ENCODE assay signal across 25 cellular contexts in the genomic region with DNA sequence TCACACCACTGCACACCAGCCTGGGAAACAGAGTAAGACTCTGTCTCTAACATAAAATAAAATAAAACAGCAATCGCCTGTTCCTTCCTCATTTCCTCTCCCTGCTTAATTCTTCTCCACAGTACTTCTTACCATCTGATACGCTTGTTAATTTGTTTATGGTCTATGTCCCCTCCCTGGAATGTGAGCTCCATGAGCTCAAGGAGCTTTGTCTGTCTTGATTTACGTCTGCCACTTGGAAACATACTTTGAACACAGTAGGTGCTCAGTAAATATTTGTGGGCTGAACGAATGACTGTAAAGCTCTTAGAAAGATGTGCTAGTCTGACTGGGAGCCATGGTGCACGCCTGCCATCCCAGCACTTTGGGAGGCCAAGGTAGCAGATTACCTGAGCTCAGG. TPM values are rescaled to one million over a fixed set of nuclear protein-coding genes. Genes with fewer than 3 reads are reported as not detected.
DNase-seq lines count a peak whose midpoint lies in the region; ATAC-seq, FAIRE-seq and TF ChIP-seq lines count a peak whose summit lies in the region.
"Had no signal": no experiment of that assay in that cellular context is flagged by ENCODE, and none has a peak within 500 bp of the region (broad histone marks: within the 10 kb centered on the region; RNA-seq: fewer than 3 reads in every experiment).

No MANE protein-coding gene starts in this region.

- peak; percentile 20 for DNase-seq in natural killer cell treated with Interleukin-12 subunit alpha and Interleukin-12 subunit beta and Interleukin-15 and Interleukin-18, amount 100 ng/mL, for 72 hours (ENCODE audit: low spot score)
- DNase-seq in natural killer cell: no peak
- DNase-seq in K562 (ENCODE audit: extremely low read depth in 1 of 4, low spot score in 3 of 4): no peak
- no peak for DNase-seq in activated CD8-positive, alpha-beta T cell treated with anti-CD3 and anti-CD28 coated beads, Interleukin-2, amount 10 ng/mL, durations not matched to agents 7 days and 5 days
- DNase-seq in medulla oblongata (ENCODE audit: extremely low spot score): no peak
- DNase-seq: 8988T; ACHN; BE2C; C1 segment of cervical spinal cord; CD4-positive, CD25-positive, alpha-beta regulatory T cell; CD8-positive, alpha-beta memory T cell; COR-L47; DMS 273 treated with DMSO at 0.1 percent for 48 hours; DMS53; H9; IMR-90; KG1 had no signal

- no peaks in the 10 kb centered on the region for H3K9me3 Mint-ChIP-seq in natural killer cell treated with Interleukin-12 subunit alpha and Interleukin-12 subunit beta and Interleukin-15 and Interleukin-18, amount 100 ng/mL, for 72 hours
- H3K9me3 Mint-ChIP-seq in natural killer cell: no peaks in the 10 kb centered on the region
- no peaks in the 10 kb centered on the region for H3K9me3 Mint-ChIP-seq in activated CD8-positive, alpha-beta T cell treated with anti-CD3 and anti-CD28 coated beads, Interleukin-2, amount 10 ng/mL, durations not matched to agents 7 days and 5 days (ENCODE audit: insufficient read depth)
- H3K9me3 Mint-ChIP-seq: CD4-positive, CD25-positive, alpha-beta regulatory T cell; CD8-positive, alpha-beta memory T cell; GM23338; H9 had no signal

- H3K9me1 ChIP-seq in K562 (ENCODE audit: control insufficient read depth, insufficient read depth, low read length): no peaks in the 10 kb centered on the region

- intact Hi-C loops in natural killer cell (cut with micrococcal nuclease): loop anchor here (5.0 kb wide), 1 partner anchor 206 kb away; a partner anchor contains a TSS
- intact Hi-C loops in K562 (cut with micrococcal nuclease): no loop called here

- no peak overlapping the region for H3K4me3 ChIP-seq in K562
- H3K4me3 ChIP-seq: GM23338 had no signal

- H3K27me3 ChIP-seq in K562 (ENCODE audit: control insufficient read depth in 2 of 2, insufficient read depth in 2 of 2, low read length in 2 of 2): no peaks in the 10 kb centered on the region; a peak in 1 of 5 replicates
- H3K27me3 ChIP-seq: BE2C had no signal

- H3K79me2 ChIP-seq in K562 (ENCODE audit: control insufficient read depth, insufficient read depth, low read length): no peaks in the 10 kb centered on the region

- H3K4me3 Mint-ChIP-seq in natural killer cell treated with Interleukin-12 subunit alpha and Interleukin-12 subunit beta and Interleukin-15 and Interleukin-18, amount 100 ng/mL, for 72 hours: no peak overlapping the region
- H3K4me3 Mint-ChIP-seq in natural killer cell: no peak overlapping the region
- H3K4me3 Mint-ChIP-seq in activated CD8-positive, alpha-beta T cell treated with anti-CD3 and anti-CD28 coated beads, Interleukin-2, amount 10 ng/mL, durations not matched to agents 7 days and 5 days: no peak overlapping the region
- H3K4me3 Mint-ChIP-seq: CD4-positive, CD25-positive, alpha-beta regulatory T cell; GM23338; H9 had no signal

- H3K4me2 ChIP-seq in K562 (ENCODE audit: insufficient read depth, low read length): no peak overlapping the region
- H3K4me2 ChIP-seq: GM23338 had no signal

- no peak for TF ChIP-seq RAD21 in Ishikawa (IDR thresholded peaks at IDR 0.05; ENCODE audit: low read depth)
- TF ChIP-seq RAD21 in K562 (CRISPR knock-in tag; conservative IDR thresholded peaks at IDR 0.05 in 1 of 2, IDR thresholded peaks at IDR 0.05 in 1 of 2): no peak

- H3K4me1 Mint-ChIP-seq in natural killer cell treated with Interleukin-12 subunit alpha and Interleukin-12 subunit beta and Interleukin-15 and Interleukin-18, amount 100 ng/mL, for 72 hours (ENCODE audit: low read depth in 2 of 2): no peaks in the 10 kb centered on the region
- no peaks in the 10 kb centered on the region for H3K4me1 Mint-ChIP-seq in natural killer cell
- H3K4me1 Mint-ChIP-seq in activated CD8-positive, alpha-beta T cell treated with anti-CD3 and anti-CD28 coated beads, Interleukin-2, amount 10 ng/mL, durations not matched to agents 7 days and 5 days (ENCODE audit: low read depth): no peaks in the 10 kb centered on the region
- H3K4me1 Mint-ChIP-seq: CD8-positive, alpha-beta memory T cell had no signal

- TF ChIP-seq CTCF in natural killer cell (IDR thresholded peaks at IDR 0.05) (no peak), K562 (IDR thresholded peaks at IDR 0.05 in 2 of 3, conservative IDR thresholded peaks at IDR 0.05 in 1 of 3; ENCODE audit: insufficient read depth in 2 of 3, low read depth in 1 of 3, low read length in 3 of 3) (no peak)

- 30% methylated on average over 5 of the region's 5 CpGs for WGBS in K562 (ENCODE audit: insufficient coverage, low coverage, missing lambda C conversion rate)

- H3K36me3 ChIP-seq in K562 (ENCODE audit: control insufficient read depth, insufficient read depth, low read length): no peaks in the 10 kb centered on the region
- H3K36me3 ChIP-seq: BE2C had no signal

- H3K4me1 ChIP-seq in K562 (replicated peaks in 1 of 2; ENCODE audit: control insufficient read depth in 2 of 2, insufficient read depth in 2 of 2, low read length in 2 of 2): peaks cover 10 to 13% of the 10 kb centered on the region in 2 experiments; a peak in 4 of 5 replicates
- H3K4me1 ChIP-seq: BE2C had no signal

- peaks cover 7 to 18% of the 10 kb centered on the region in 2 donors for H3K27me3 Mint-ChIP-seq in natural killer cell treated with Interleukin-12 subunit alpha and Interleukin-12 subunit beta and Interleukin-15 and Interleukin-18, amount 100 ng/mL, for 72 hours
- H3K27me3 Mint-ChIP-seq in natural killer cell (ENCODE audit: low read depth in 2 of 2): peaks cover 11 to 12% of the 10 kb centered on the region in 2 donors
- peaks cover 12% of the 10 kb centered on the region for H3K27me3 Mint-ChIP-seq in activated CD8-positive, alpha-beta T cell treated with anti-CD3 and anti-CD28 coated beads, Interleukin-2, amount 10 ng/mL, durations not matched to agents 7 days and 5 days (ENCODE audit: low read depth)

- CTCF ChIA-PET in K562 (lab: Yijun Ruan, JAX; ENCODE audit: low intra/inter-chr PET ratio): no interaction called here
- CTCF ChIA-PET in activated CD8-positive, alpha-beta T cell treated with anti-CD3 and anti-CD28 coated beads, Interleukin-2, amount 10 ng/mL, durations not matched to agents 7 days and 5 days (lab: Charles Lee): interaction anchor here (1.0 to 2.8 kb wide), 5 partner anchors 9 to 124 kb away, joined by 3 to 17 read pairs (median 3); a partner anchor contains a TSS

- ATAC-seq in natural killer cell treated with Interleukin-12 subunit alpha and Interleukin-12 subunit beta and Interleukin-15 and Interleukin-18, amount 100 ng/mL, for 72 hours: no peak
- ATAC-seq in natural killer cell (no peak), K562 (no peak), GM21737 (IDR thresholded peaks at IDR 0.05; ENCODE audit: unreplicated experiment) (no peak)
- ATAC-seq in activated CD8-positive, alpha-beta T cell treated with anti-CD3 and anti-CD28 coated beads, Interleukin-2, amount 10 ng/mL, durations not matched to agents 7 days and 5 days: no peak
- ATAC-seq: GM23338 had no signal

- H2AFZ ChIP-seq in K562 (ENCODE audit: low read depth, low read length): 0 out of 2 replicates have a peak overlapping the region, but pooled peaks have one; percentile 34
- H2AFZ ChIP-seq: GM23338 had no signal

- no peak overlapping the region for H3K27ac Mint-ChIP-seq in natural killer cell treated with Interleukin-12 subunit alpha and Interleukin-12 subunit beta and Interleukin-15 and Interleukin-18, amount 100 ng/mL, for 72 hours
- H3K27ac Mint-ChIP-seq in natural killer cell: no peak overlapping the region
- no peak overlapping the region for H3K27ac Mint-ChIP-seq in activated CD8-positive, alpha-beta T cell treated with anti-CD3 and anti-CD28 coated beads, Interleukin-2, amount 10 ng/mL, durations not matched to agents 7 days and 5 days
- H3K27ac Mint-ChIP-seq: CD4-positive, CD25-positive, alpha-beta regulatory T cell; GM23338; H9 had no signal

- no peak for TF ChIP-seq POLR2A in K562 (conservative IDR thresholded peaks at IDR 0.05)

- H4K20me1 ChIP-seq in K562 (replicated peaks; ENCODE audit: control insufficient read depth, insufficient read depth, low read length): peaks cover 3% of the 10 kb centered on the region; the same call in 1 of the 2 replicates

- TF ChIP-seq EP300 in Ishikawa (IDR thresholded peaks at IDR 0.05; ENCODE audit: borderline replicate concordance) (no peak), K562 (IDR thresholded peaks at IDR 0.05; ENCODE audit: low read length) (no peak)

- peak overlapping the region in 1 of 2 experiments; percentile 41; a peak in 1 of 4 replicates for H3K9ac ChIP-seq in K562 (ENCODE audit: insufficient read depth in 1 of 2, low read depth in 2 of 2, low read length in 2 of 2)

- FAIRE-seq in K562 (lab: Jason Lieb, UNC): no peak
- FAIRE-seq: G401.6, GM12891, GM18507, HTR-8/SVneo had no signal

- no TSS peak for BruUV-seq in K562 (replicated peaks; lab: Mats Ljungman, UMichigan)

- H3K27ac ChIP-seq in K562 (ENCODE audit: extremely low read depth, low read depth, low read length): no peak overlapping the region
- H3K27ac ChIP-seq: HL-60 had no signal

- no peaks in the 10 kb centered on the region for H3K36me3 Mint-ChIP-seq in natural killer cell treated with Interleukin-12 subunit alpha and Interleukin-12 subunit beta and Interleukin-15 and Interleukin-18, amount 100 ng/mL, for 72 hours
- H3K36me3 Mint-ChIP-seq in natural killer cell: no peaks in the 10 kb centered on the region
- H3K36me3 Mint-ChIP-seq in activated CD8-positive, alpha-beta T cell treated with anti-CD3 and anti-CD28 coated beads, Interleukin-2, amount 10 ng/mL, durations not matched to agents 7 days and 5 days (ENCODE audit: low read depth): no peaks in the 10 kb centered on the region
- H3K36me3 Mint-ChIP-seq: CD4-positive, CD25-positive, alpha-beta regulatory T cell; CD8-positive, alpha-beta memory T cell had no signal

- POLR2A ChIA-PET in K562 (lab: Yijun Ruan, JAX): interaction anchor here (0.6 to 1.6 kb wide), 4 partner anchors 10 to 236 kb away, joined by 3 to 6 read pairs (median 5); a partner anchor contains a TSS
- POLR2A ChIA-PET in activated CD8-positive, alpha-beta T cell treated with anti-CD3 and anti-CD28 coated beads, Interleukin-2, amount 10 ng/mL, durations not matched to agents 7 days and 5 days (lab: Charles Lee): no interaction called here

- in situ Hi-C loops in K562 (cut with MboI): no loop called here

- H3K9me3 ChIP-seq in K562 (replicated peaks; ENCODE audit: control insufficient read depth, insufficient read depth, low read depth, low read length): no peaks in the 10 kb centered on the region
- H3K9me3 ChIP-seq: BE2C had no signal

RNA-seq across cellular contexts. Expression of a gene that starts 9.1 kb away (rescaled TPM):
- 10 to 100 TPM; 17.8 to 23.2 TPM for total RNA-seq in natural killer cell treated with Interleukin-12 subunit alpha and Interleukin-12 subunit beta and Interleukin-15 and Interleukin-18, amount 100 ng/mL, for 72 hours
- total RNA-seq in natural killer cell (10 to 100 TPM; 13.2 to 20.4 (median 14.7) TPM), K562 (2014; rRNA removed) (9.1 and 9.9 TPM in 2 replicates), K562 (2014; rRNA removed; fragmentation: Illumina TruSeq; extraction: Trizol) (2.3 and 3.9 TPM in 2 replicates), K562 (2015; rRNA removed; fragmentation: Illumina TruSeq; extraction: Trizol) (6.3 and 9.6 TPM in 2 replicates), K562 (2021) (8.0 and 8.9 TPM in 2 replicates)
- total RNA-seq in K562 (2011; cell fraction: chromatin; rRNA removed; ENCODE audit: low replicate concordance): 30.3 and 77.9 TPM in 2 replicates
- 38.9 and 39.9 TPM in 2 replicates for total RNA-seq in K562 (2011; cell fraction: nucleolus; rRNA removed)
- total RNA-seq in K562 (2011; cell fraction: nucleoplasm; rRNA removed): 23.4 and 25.5 TPM in 2 replicates
- polyA plus RNA-seq in K562 (2011; rRNA removed) (6.7 and 7.5 TPM in 2 replicates), K562 (2014; fragmentation: Illumina TruSeq; extraction: Trizol) (6.1 and 9.9 TPM in 2 replicates), K562 (2014; fragmentation: Nextera tagmentation; extraction: Ambion mirVana) (under 1 TPM; 0.04 to 0.15 TPM), K562 (2014; rRNA removed) (11.7 and 15.1 TPM in 2 replicates)
- polyA plus RNA-seq in K562 (2011; cell fraction: cytosol; rRNA removed): 5.7 and 9.2 TPM in 2 replicates
- 47.5 and 68.0 TPM in 2 replicates for polyA plus RNA-seq in K562 (2011; cell fraction: nucleus; rRNA removed)
- 7.2 and 8.0 TPM in 2 replicates for polyA plus RNA-seq in K562 (2012)
- polyA minus RNA-seq in K562 (2011; rRNA and poly(A)+ RNA removed): 14.4 and 26.2 TPM in 2 replicates
- polyA minus RNA-seq in K562 (2011; cell fraction: cytosol; rRNA and poly(A)+ RNA removed): 6.7 and 8.3 TPM in 2 replicates
- 9.0 and 13.7 TPM in 2 replicates for polyA minus RNA-seq in K562 (2011; cell fraction: nucleus; rRNA and poly(A)+ RNA removed)
- 10 to 100 TPM; 10.6 to 12.3 TPM for total RNA-seq in activated CD8-positive, alpha-beta T cell treated with anti-CD3 and anti-CD28 coated beads, Interleukin-2, amount 10 ng/mL, durations not matched to agents 7 days and 5 days

RNA-seq across cellular contexts. Expression of a gene that starts 10.1 kb away (rescaled TPM):
- 10 to 100 TPM; 16.9 to 24.2 TPM for total RNA-seq in natural killer cell treated with Interleukin-12 subunit alpha and Interleukin-12 subunit beta and Interleukin-15 and Interleukin-18, amount 100 ng/mL, for 72 hours
- total RNA-seq in natural killer cell (10 to 100 TPM; 14.7 to 23.7 (median 20.0) TPM), K562 (2014; rRNA removed) (44.2 and 52.6 TPM in 2 replicates), K562 (2014; rRNA removed; fragmentation: Illumina TruSeq; extraction: Trizol) (11.7 and 13.2 TPM in 2 replicates), K562 (2015; rRNA removed; fragmentation: Illumina TruSeq; extraction: Trizol) (17.5 and 17.9 TPM in 2 replicates), K562 (2021) (32.6 and 37.3 TPM in 2 replicates)
- 36.5 and 95.8 TPM in 2 replicates for total RNA-seq in K562 (2011; cell fraction: chromatin; rRNA removed; ENCODE audit: low replicate concordance)
- 87.9 and 90.7 TPM in 2 replicates for total RNA-seq in K562 (2011; cell fraction: nucleolus; rRNA removed)
- 50.6 and 64.7 TPM in 2 replicates for total RNA-seq in K562 (2011; cell fraction: nucleoplasm; rRNA removed)
- polyA plus RNA-seq in K562 (2011; rRNA removed) (18.4 and 18.9 TPM in 2 replicates), K562 (2014; fragmentation: Illumina TruSeq; extraction: Trizol) (25.5 and 26.3 TPM in 2 replicates), K562 (2014; fragmentation: Nextera tagmentation; extraction: Ambion mirVana) (1 to 10 TPM; 7.7 to 8.6 TPM), K562 (2014; rRNA removed) (40.7 and 41.7 TPM in 2 replicates)
- 22.5 and 50.4 TPM in 2 replicates for polyA plus RNA-seq in K562 (2011; cell fraction: cytosol; rRNA removed)
- polyA plus RNA-seq in K562 (2011; cell fraction: nucleus; rRNA removed): 22.8 and 51.7 TPM in 2 replicates
- 24.2 and 35.9 TPM in 2 replicates for polyA plus RNA-seq in K562 (2012)
- polyA minus RNA-seq in K562 (2011; rRNA and poly(A)+ RNA removed): 5.8 and 10.2 TPM in 2 replicates
- polyA minus RNA-seq in K562 (2011; cell fraction: cytosol; rRNA and poly(A)+ RNA removed): 7.9 and 9.4 TPM in 2 replicates
- polyA minus RNA-seq in K562 (2011; cell fraction: nucleus; rRNA and poly(A)+ RNA removed): 33.2 and 40.7 TPM in 2 replicates
- total RNA-seq in activated CD8-positive, alpha-beta T cell treated with anti-CD3 and anti-CD28 coated beads, Interleukin-2, amount 10 ng/mL, durations not matched to agents 7 days and 5 days: 10 to 100 TPM; 20.7 to 20.9 TPM

RNA-seq across cellular contexts. Expression of a gene that starts 41.5 kb away (rescaled TPM):
- total RNA-seq in natural killer cell treated with Interleukin-12 subunit alpha and Interleukin-12 subunit beta and Interleukin-15 and Interleukin-18, amount 100 ng/mL, for 72 hours: not detected
- total RNA-seq in natural killer cell (not detected), K562 (2014; rRNA removed) (not detected in 2 replicates), K562 (2014; rRNA removed; fragmentation: Illumina TruSeq; extraction: Trizol) (not detected in 2 replicates), K562 (2015; rRNA removed; fragmentation: Illumina TruSeq; extraction: Trizol) (not detected in 2 replicates), K562 (2021) (0.29 TPM in 1 of 2 replicates, not detected in the other)
- total RNA-seq in K562 (2011; cell fraction: chromatin; rRNA removed; ENCODE audit: low replicate concordance): not detected in 2 replicates
- total RNA-seq in K562 (2011; cell fraction: nucleolus; rRNA removed): not detected in 2 replicates
- not detected in 2 replicates for total RNA-seq in K562 (2011; cell fraction: nucleoplasm; rRNA removed)
- polyA plus RNA-seq in K562 (2011; rRNA removed) (not detected in 2 replicates), K562 (2014; fragmentation: Illumina TruSeq; extraction: Trizol) (not detected in 2 replicates), K562 (2014; fragmentation: Nextera tagmentation; extraction: Ambion mirVana) (not detected), K562 (2014; rRNA removed) (not detected in 2 replicates)
- polyA plus RNA-seq in K562 (2011; cell fraction: cytosol; rRNA removed): not detected in 2 replicates
- not detected in 2 replicates for polyA plus RNA-seq in K562 (2011; cell fraction: nucleus; rRNA removed)
- 0.05 TPM in 1 of 2 replicates, not detected in the other for polyA plus RNA-seq in K562 (2012)
- not detected in 2 replicates for polyA minus RNA-seq in K562 (2011; rRNA and poly(A)+ RNA removed)
- polyA minus RNA-seq in K562 (2011; cell fraction: cytosol; rRNA and poly(A)+ RNA removed): not detected in 2 replicates
- not detected in 2 replicates for polyA minus RNA-seq in K562 (2011; cell fraction: nucleus; rRNA and poly(A)+ RNA removed)
- total RNA-seq in activated CD8-positive, alpha-beta T cell treated with anti-CD3 and anti-CD28 coated beads, Interleukin-2, amount 10 ng/mL, durations not matched to agents 7 days and 5 days: not detected
- total RNA-seq: CD4-positive, CD25-positive, alpha-beta regulatory T cell; CD8-positive, alpha-beta memory T cell had no signal
- polyA plus RNA-seq: CD4-positive, CD25-positive, alpha-beta regulatory T cell; CD8-positive, alpha-beta memory T cell had no signal

RNA-seq across cellular contexts. Expression of a gene that starts 45.2 kb away (rescaled TPM):
- total RNA-seq in natural killer cell treated with Interleukin-12 subunit alpha and Interleukin-12 subunit beta and Interleukin-15 and Interleukin-18, amount 100 ng/mL, for 72 hours: 10 to 100 TPM; 76.4 to 99.9 TPM
- total RNA-seq in natural killer cell (100 to 1,000 TPM in 1 of 3 donors, 10 to 100 TPM in 2; 93.1 to 101 (median 94.2) TPM), K562 (2014; rRNA removed) (170 and 183 TPM in 2 replicates), K562 (2014; rRNA removed; fragmentation: Illumina TruSeq; extraction: Trizol) (117 and 124 TPM in 2 replicates), K562 (2015; rRNA removed; fragmentation: Illumina TruSeq; extraction: Trizol) (123 and 128 TPM in 2 replicates), K562 (2021) (135 and 144 TPM in 2 replicates)
- total RNA-seq in K562 (2011; cell fraction: chromatin; rRNA removed; ENCODE audit: low replicate concordance): 117 and 181 TPM in 2 replicates
- total RNA-seq in K562 (2011; cell fraction: nucleolus; rRNA removed): 113 TPM in 2 replicates
- total RNA-seq in K562 (2011; cell fraction: nucleoplasm; rRNA removed): 140 and 171 TPM in 2 replicates
- polyA plus RNA-seq in K562 (2011; rRNA removed) (115 and 168 TPM in 2 replicates), K562 (2014; fragmentation: Illumina TruSeq; extraction: Trizol) (206 and 216 TPM in 2 replicates), K562 (2014; fragmentation: Nextera tagmentation; extraction: Ambion mirVana) (100 to 1,000 TPM in 1 of 2 experiments, 10 to 100 TPM in 1; 79.5 to 150 TPM), K562 (2014; rRNA removed) (270 and 301 TPM in 2 replicates)
- polyA plus RNA-seq in K562 (2011; cell fraction: cytosol; rRNA removed): 171 and 217 TPM in 2 replicates
- 88.8 and 118 TPM in 2 replicates for polyA plus RNA-seq in K562 (2011; cell fraction: nucleus; rRNA removed)
- 99.9 and 166 TPM in 2 replicates for polyA plus RNA-seq in K562 (2012)
- polyA minus RNA-seq in K562 (2011; rRNA and poly(A)+ RNA removed): 64.3 and 80.9 TPM in 2 replicates
- 39.0 and 45.1 TPM in 2 replicates for polyA minus RNA-seq in K562 (2011; cell fraction: cytosol; rRNA and poly(A)+ RNA removed)
- polyA minus RNA-seq in K562 (2011; cell fraction: nucleus; rRNA and poly(A)+ RNA removed): 19.1 and 20.2 TPM in 2 replicates
- total RNA-seq in activated CD8-positive, alpha-beta T cell treated with anti-CD3 and anti-CD28 coated beads, Interleukin-2, amount 10 ng/mL, durations not matched to agents 7 days and 5 days: 10 to 100 TPM; 57.3 to 60.9 TPM

RNA-seq across cellular contexts. Expression of a gene that starts 45.3 kb away (rescaled TPM):
- total RNA-seq in natural killer cell treated with Interleukin-12 subunit alpha and Interleukin-12 subunit beta and Interleukin-15 and Interleukin-18, amount 100 ng/mL, for 72 hours: 1 to 10 TPM; 8.0 to 9.2 TPM
- total RNA-seq in natural killer cell (1 to 10 TPM; 8.7 to 9.9 (median 9.3) TPM), K562 (2014; rRNA removed) (6.9 and 8.6 TPM in 2 replicates), K562 (2014; rRNA removed; fragmentation: Illumina TruSeq; extraction: Trizol) (3.8 and 4.2 TPM in 2 replicates), K562 (2015; rRNA removed; fragmentation: Illumina TruSeq; extraction: Trizol) (4.4 and 4.6 TPM in 2 replicates), K562 (2021) (10.1 and 11.3 TPM in 2 replicates)
- total RNA-seq in K562 (2011; cell fraction: chromatin; rRNA removed; ENCODE audit: low replicate concordance): 18.6 and 26.1 TPM in 2 replicates
- total RNA-seq in K562 (2011; cell fraction: nucleolus; rRNA removed): 21.3 and 26.5 TPM in 2 replicates
- 23.2 and 25.1 TPM in 2 replicates for total RNA-seq in K562 (2011; cell fraction: nucleoplasm; rRNA removed)
- polyA plus RNA-seq in K562 (2011; rRNA removed) (2.0 and 3.7 TPM in 2 replicates), K562 (2014; fragmentation: Illumina TruSeq; extraction: Trizol) (4.6 and 6.4 TPM in 2 replicates), K562 (2014; fragmentation: Nextera tagmentation; extraction: Ambion mirVana) (1 to 10 TPM; 1.1 to 1.4 TPM), K562 (2014; rRNA removed) (9.2 and 11.4 TPM in 2 replicates)
- polyA plus RNA-seq in K562 (2011; cell fraction: cytosol; rRNA removed): 3.2 and 14.7 TPM in 2 replicates
- 4.0 and 7.2 TPM in 2 replicates for polyA plus RNA-seq in K562 (2011; cell fraction: nucleus; rRNA removed)
- polyA plus RNA-seq in K562 (2012): 5.5 and 7.0 TPM in 2 replicates
- polyA minus RNA-seq in K562 (2011; rRNA and poly(A)+ RNA removed): 5.5 and 7.9 TPM in 2 replicates
- polyA minus RNA-seq in K562 (2011; cell fraction: cytosol; rRNA and poly(A)+ RNA removed): 3.3 and 3.4 TPM in 2 replicates
- polyA minus RNA-seq in K562 (2011; cell fraction: nucleus; rRNA and poly(A)+ RNA removed): 8.8 and 10.3 TPM in 2 replicates
- total RNA-seq in activated CD8-positive, alpha-beta T cell treated with anti-CD3 and anti-CD28 coated beads, Interleukin-2, amount 10 ng/mL, durations not matched to agents 7 days and 5 days: 1 to 10 TPM; 7.7 to 8.3 TPM
